20 cellular contexts compared by ENCODE assay signal in the genomic region with DNA sequence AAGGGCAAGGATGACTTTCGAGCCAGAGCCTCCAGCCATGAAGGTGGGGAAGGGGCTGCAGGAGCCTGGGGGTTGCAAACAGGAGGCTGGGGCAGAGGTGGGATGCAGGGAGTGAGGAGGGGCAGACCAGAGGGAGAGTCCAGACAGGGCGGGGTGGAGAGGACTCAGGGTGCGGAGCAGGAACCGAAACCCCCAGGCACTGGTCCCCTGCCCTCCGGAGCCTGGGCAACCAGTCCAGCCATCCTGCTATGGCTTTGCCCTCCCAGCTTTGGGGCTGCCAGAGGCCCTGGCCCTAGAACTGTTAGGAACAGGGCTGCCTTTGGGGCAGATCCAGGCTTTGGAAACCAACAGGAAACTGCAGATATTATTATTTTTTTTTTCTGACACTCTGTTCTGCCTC. TPM values are rescaled to one million over a fixed set of nuclear protein-coding genes. Genes with fewer than 3 reads are reported as not detected.
DNase-seq lines count a peak whose midpoint lies in the region; ATAC-seq and TF ChIP-seq lines count a peak whose summit lies in the region.
"Had no signal": no experiment of that assay in that cellular context is flagged by ENCODE, and none has a peak within 500 bp of the region (broad histone marks: within the 10 kb centered on the region; RNA-seq: fewer than 3 reads in every experiment).

No MANE protein-coding gene starts in this region.

- no peak for ATAC-seq in HG03135 (IDR thresholded peaks at IDR 0.05; ENCODE audit: unreplicated experiment)

- no peaks in the 10 kb centered on the region for H3K79me2 ChIP-seq in PC-9 (ENCODE audit: low read depth)

- H3K9me3 Mint-ChIP-seq in activated CD4-positive, alpha-beta T cell treated with anti-CD3 and anti-CD28 coated beads, Interleukin-2, amount 10 ng/mL, durations not matched to agents 7 days and 5 days = no peaks in the 10 kb centered on the region
- H3K9me3 Mint-ChIP-seq: H9, HFFc6 had no signal

- peaks cover 14% of the 10 kb centered on the region for H3K27me3 Mint-ChIP-seq in activated CD4-positive, alpha-beta T cell treated with anti-CD3 and anti-CD28 coated beads, Interleukin-2, amount 10 ng/mL, durations not matched to agents 7 days and 5 days

- H2BK120ac ChIP-seq in neuronal stem cell (ENCODE audit: low read depth, low read length) = peak overlapping the region; percentile 35

- POLR2A ChIA-PET in activated CD4-positive, alpha-beta T cell treated with anti-CD3 and anti-CD28 coated beads, Interleukin-2, amount 10 ng/mL, durations not matched to agents 7 days and 5 days (lab: Charles Lee) = no interaction called here
- POLR2A ChIA-PET in PC-9 (lab: Charles Lee; ENCODE audit: unreplicated experiment) = no interaction called here

- H3K4me2 ChIP-seq in PC-9 (peak overlapping the region; percentile 47), neuronal stem cell (ENCODE audit: insufficient read depth, low read length, poor library complexity, severe bottlenecking) (no peak overlapping the region)

- H3K9me2 ChIP-seq in PC-9 (ENCODE audit: insufficient read depth) = no peaks in the 10 kb centered on the region

- peak overlapping the region; percentile 8 for H2AK5ac ChIP-seq in neuronal stem cell (ENCODE audit: low read depth, low read length)

- no peak overlapping the region for H3K23ac ChIP-seq in neuronal stem cell (ENCODE audit: low read depth, low read length, poor library complexity)

- peak overlapping the region; percentile 74 for H3K18ac ChIP-seq in neuronal stem cell (ENCODE audit: low read length)

- H3F3A ChIP-seq in PC-9 (ENCODE audit: insufficient read depth, low read depth) = no peaks in the 10 kb centered on the region

- CTCF ChIA-PET in activated CD4-positive, alpha-beta T cell treated with anti-CD3 and anti-CD28 coated beads, Interleukin-2, amount 10 ng/mL, durations not matched to agents 7 days and 5 days (lab: Charles Lee) = no interaction called here
- CTCF ChIA-PET in PC-9 (lab: Charles Lee) = no interaction called here

- no peak overlapping the region for H3K4me3 Mint-ChIP-seq in activated CD4-positive, alpha-beta T cell treated with anti-CD3 and anti-CD28 coated beads, Interleukin-2, amount 10 ng/mL, durations not matched to agents 7 days and 5 days
- H3K4me3 Mint-ChIP-seq: HFFc6 had no signal

- peak overlapping the region; percentile 32 for H3K27ac Mint-ChIP-seq in activated CD4-positive, alpha-beta T cell treated with anti-CD3 and anti-CD28 coated beads, Interleukin-2, amount 10 ng/mL, durations not matched to agents 7 days and 5 days
- H3K27ac Mint-ChIP-seq: HFFc6 had no signal

- H3K9me3 ChIP-seq in PC-9 (ENCODE audit: insufficient read depth, low read depth) = no peaks in the 10 kb centered on the region
- H3K9me3 ChIP-seq in neuronal stem cell (replicated peaks in 1 of 2; ENCODE audit: control insufficient read depth in 2 of 2, insufficient read depth in 1 of 2, low read depth in 1 of 2, low read length in 2 of 2) = peaks cover 0 to 2% of the 10 kb centered on the region in 2 donors

- TF ChIP-seq CTCF in PC-9 (conservative IDR thresholded peaks at IDR 0.05) = no peak

- H3K27ac ChIP-seq in PC-9 (no peak overlapping the region), cingulate gyrus (ENCODE audit: low read depth, low read length) (peak overlapping the region; percentile 75), neuronal stem cell (replicated peaks; ENCODE audit: low read length) (no peak overlapping the region)
- H3K27ac ChIP-seq: C4-2B had no signal

- peaks cover 12% of the 10 kb centered on the region for H3K4me1 ChIP-seq in PC-9 (replicated peaks; ENCODE audit: insufficient read depth)
- H3K4me1 ChIP-seq in neuronal stem cell (ENCODE audit: control insufficient read depth in 2 of 2, insufficient read depth in 1 of 2, low read depth in 1 of 2, low read length in 2 of 2) = peaks cover 0 to 28% of the 10 kb centered on the region in 2 donors

- H3K36me3 ChIP-seq in PC-9 (ENCODE audit: low read depth) = no peaks in the 10 kb centered on the region
- H3K36me3 ChIP-seq in neuronal stem cell (replicated peaks in 1 of 2; ENCODE audit: control insufficient read depth in 2 of 2, insufficient read depth in 2 of 2, low read length in 2 of 2) = no peaks in the 10 kb centered on the region

- H2BK12ac ChIP-seq in neuronal stem cell (ENCODE audit: low read length) = no peak overlapping the region

- 0 out of 2 replicates have a peak, but pooled peaks cover 4% of the 10 kb centered on the region for H3K27me3 ChIP-seq in PC-9 (ENCODE audit: insufficient read depth, low read depth)
- peaks cover 0 to 24% (median 15%) of the 10 kb centered on the region in 3 experiments for H3K27me3 ChIP-seq in neuronal stem cell (ENCODE audit: control insufficient read depth in 3 of 3, insufficient read depth in 3 of 3, low read depth in 1 of 3, low read length in 3 of 3)

- no peak overlapping the region for H3K4ac ChIP-seq in neuronal stem cell (ENCODE audit: low read length)

- H3K4me1 Mint-ChIP-seq in activated CD4-positive, alpha-beta T cell treated with anti-CD3 and anti-CD28 coated beads, Interleukin-2, amount 10 ng/mL, durations not matched to agents 7 days and 5 days = peaks cover 4% of the 10 kb centered on the region

- WGBS in neuronal stem cell (ENCODE audit: extremely low coverage in 2 of 2, insufficient read length in 2 of 2, insufficient replicate concordance in 1 of 2), 2 donors = no CpG with 5 or more reads among the region's 5 CpGs

- intact Hi-C loops in PC-9 (cut with micrococcal nuclease; ENCODE audit: unreplicated experiment) = no loop called here

- no peak overlapping the region for H4K8ac ChIP-seq in neuronal stem cell (ENCODE audit: low read depth, low read length)

- no peaks in the 10 kb centered on the region for H3K79me1 ChIP-seq in neuronal stem cell (ENCODE audit: low read depth, low read length)

- no peak overlapping the region for H3K14ac ChIP-seq in neuronal stem cell (ENCODE audit: low read length)

- H2AFZ ChIP-seq in PC-9 = no peak overlapping the region
- no peak overlapping the region for H2AFZ ChIP-seq in neuronal stem cell (ENCODE audit: low read length)

- H3K36me3 Mint-ChIP-seq in activated CD4-positive, alpha-beta T cell treated with anti-CD3 and anti-CD28 coated beads, Interleukin-2, amount 10 ng/mL, durations not matched to agents 7 days and 5 days (ENCODE audit: low read depth) = no peaks in the 10 kb centered on the region

- H4K20me1 ChIP-seq in PC-9 (ENCODE audit: insufficient read depth) = no peaks in the 10 kb centered on the region

- no peak overlapping the region for H4K91ac ChIP-seq in neuronal stem cell (ENCODE audit: low read depth, low read length, poor library complexity)

- no TSS peak for BruUV-seq in PC-9 (replicated peaks; lab: Mats Ljungman, UMichigan)

- no peak overlapping the region for H2BK15ac ChIP-seq in neuronal stem cell (ENCODE audit: low read length)

- peak overlapping the region; percentile 46 for H3K9ac ChIP-seq in neuronal stem cell (ENCODE audit: low read depth, low read length, poor library complexity)

- H2BK5ac ChIP-seq in neuronal stem cell (ENCODE audit: low read length) = peak overlapping the region; percentile 83

- H3K4me3 ChIP-seq in PC-9 (no peak overlapping the region), neuronal stem cell (ENCODE audit: low read length in 2 of 2) (no peak overlapping the region)

- DNase-seq in activated CD4-positive, alpha-beta T cell treated with anti-CD3 and anti-CD28 coated beads, Interleukin-2, amount 10 ng/mL, durations not matched to agents 7 days and 5 days = no peak
- no peak for DNase-seq in activated CD4-positive, alpha-beta T cell treated with anti-CD3 and anti-CD28 coated beads, Interleukin-2, amount 50 U/mL, for 1 hour
- DNase-seq in PC-9 = no peak
- DNase-seq in neuronal stem cell (ENCODE audit: low spot score) = no peak
- no peak for DNase-seq in activated naive CD4-positive, alpha-beta T cell (lab: John Stamatoyannopoulos, UW)
- DNase-seq in NCI-H774 (lab: John Stamatoyannopoulos, UW) = no peak
- DNase-seq: HFFc6, KBM-7, MM.1S, NCI-H1048, NCI-H1417 treated with DMSO at 0.1 percent for 48 hours, NCI-H187, NCI-H446 had no signal

RNA-seq across cellular contexts. Expression of a gene that starts 24.2 kb away (rescaled TPM):
- not detected for total RNA-seq in activated CD4-positive, alpha-beta T cell treated with anti-CD3 and anti-CD28 coated beads, Interleukin-2, amount 10 ng/mL, durations not matched to agents 7 days and 5 days
- not detected in 2 replicates for total RNA-seq in PC-9 (2021)
- polyA plus RNA-seq in neuronal stem cell (2013, experiment 1 of 2) = 0.39 TPM
- polyA plus RNA-seq in neuronal stem cell (2013, experiment 2 of 2) = 0.08 TPM
- total RNA-seq: A172, HFFc6, HT1080, RPMI7951 had no signal
